In the genomic region with DNA sequence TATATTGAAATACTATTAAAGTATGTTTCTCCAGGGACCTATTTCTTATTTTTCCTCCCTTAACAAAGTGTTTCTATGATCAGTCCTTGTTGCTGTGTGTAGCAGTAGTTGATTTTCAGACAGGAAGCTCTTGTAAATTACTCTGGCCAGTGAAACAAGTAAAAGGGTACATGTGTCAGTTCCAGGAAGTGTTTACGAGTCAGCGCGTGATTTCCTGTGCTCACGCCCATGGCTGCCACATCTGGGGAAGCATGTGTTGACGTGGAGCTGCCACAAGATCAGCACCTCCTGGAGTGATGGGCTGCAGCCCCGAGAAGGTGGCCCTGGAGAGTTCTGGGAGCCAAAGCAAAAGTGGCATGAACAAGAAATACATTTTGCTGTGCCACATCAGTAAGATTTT, we compare ENCODE assay signal across 8 cellular contexts. TPM values are rescaled to one million over a fixed set of nuclear protein-coding genes. Genes with fewer than 3 reads are reported as not detected.
DNase-seq lines count a peak whose midpoint lies in the region; ATAC-seq and TF ChIP-seq lines count a peak whose summit lies in the region.

No MANE protein-coding gene starts in this region.

- no peaks in the 10 kb centered on the region for H3K27me3 Mint-ChIP-seq in CD4-positive, alpha-beta memory T cell
- H3K27me3 Mint-ChIP-seq in activated CD8-positive, alpha-beta T cell treated with anti-CD3 and anti-CD28 coated beads for 36 hours, result no peaks in the 10 kb centered on the region

- peak overlapping the region in 1 of 2 donors; percentile 34 for H3K4me3 ChIP-seq in CD4-positive, alpha-beta memory T cell (ENCODE audit: low read length in 2 of 2)
- no peak overlapping the region for H3K4me3 ChIP-seq in fibroblast of the aortic adventitia (ENCODE audit: low read depth, low read length)

- no peaks in the 10 kb centered on the region for H3K27me3 ChIP-seq in CD4-positive, alpha-beta memory T cell (ENCODE audit: insufficient read depth, low read length)

- peak; percentile 60 for ATAC-seq in HG03280 (IDR thresholded peaks at IDR 0.05; ENCODE audit: unreplicated experiment)
- peak; percentile 97 for ATAC-seq in activated CD8-positive, alpha-beta T cell treated with anti-CD3 and anti-CD28 coated beads for 36 hours
- ATAC-seq in GM21619 (IDR thresholded peaks at IDR 0.05; ENCODE audit: unreplicated experiment), result no peak

- H3K4me3 Mint-ChIP-seq in CD4-positive, alpha-beta memory T cell, result peak overlapping the region; percentile 61 to 85 (median 68)
- H3K4me3 Mint-ChIP-seq in activated CD8-positive, alpha-beta T cell treated with anti-CD3 and anti-CD28 coated beads for 36 hours, result peak overlapping the region; percentile 5

- H3K36me3 ChIP-seq in CD4-positive, alpha-beta memory T cell (ENCODE audit: insufficient read depth, low read length), result no peaks in the 10 kb centered on the region

- peaks cover 4 to 8% of the 10 kb centered on the region in 2 donors for H3K36me3 Mint-ChIP-seq in CD4-positive, alpha-beta memory T cell
- H3K36me3 Mint-ChIP-seq in activated CD8-positive, alpha-beta T cell treated with anti-CD3 and anti-CD28 coated beads for 36 hours (ENCODE audit: low read depth), result peaks cover 8% of the 10 kb centered on the region

- peak overlapping the region; percentile 88 to 96 (median 95) for H3K27ac Mint-ChIP-seq in CD4-positive, alpha-beta memory T cell
- H3K27ac Mint-ChIP-seq in activated CD8-positive, alpha-beta T cell treated with anti-CD3 and anti-CD28 coated beads for 36 hours, result peak overlapping the region; percentile 94

- peak; percentile 79 to 85 (median 83) for DNase-seq in CD4-positive, alpha-beta memory T cell
- peak; percentile 89 for DNase-seq in activated CD8-positive, alpha-beta T cell treated with anti-CD3 and anti-CD28 coated beads for 36 hours
- DNase-seq in fibroblast of the aortic adventitia (ENCODE audit: low read depth) (peak; percentile 9), cerebellum (ENCODE audit: low spot score) (no peak), NCI-H2029 treated with DMSO at 0.1 percent for 48 hours (lab: John Stamatoyannopoulos, UW) (no peak)
- DNase-seq in stimulated activated CD4-positive, alpha-beta T cell treated with anti-CD3 and anti-CD28 coated beads, Interleukin-2, amount 100 ng/mL, for 24 hours, result peak; percentile 63 to 66

- POLR2A ChIA-PET in CD4-positive, alpha-beta memory T cell (lab: Charles Lee; ENCODE audit: partially characterized antibody), result interaction anchor here (0.6 to 2.7 kb wide), 20 partner anchors 9 to 1169 kb away, joined by 3 to 25 read pairs (median 5); a partner anchor contains a TSS
- POLR2A ChIA-PET in activated CD8-positive, alpha-beta T cell treated with anti-CD3 and anti-CD28 coated beads for 36 hours (lab: Charles Lee), result interaction anchor here (0.8 to 2.7 kb wide), 4 partner anchors 11 to 112 kb away, joined by 3 to 12 read pairs (median 6); no protein-coding TSS in a partner anchor

- peaks cover 20 to 53% (median 31%) of the 10 kb centered on the region in 4 donors for H3K4me1 Mint-ChIP-seq in CD4-positive, alpha-beta memory T cell
- H3K4me1 Mint-ChIP-seq in activated CD8-positive, alpha-beta T cell treated with anti-CD3 and anti-CD28 coated beads for 36 hours (ENCODE audit: low read depth), result peaks cover 34% of the 10 kb centered on the region

- no peak for TF ChIP-seq CTCF in activated CD8-positive, alpha-beta T cell treated with anti-CD3 and anti-CD28 coated beads for 36 hours (IDR thresholded peaks at IDR 0.05)
- TF ChIP-seq CTCF in fibroblast of the aortic adventitia (IDR thresholded peaks at IDR 0.05; ENCODE audit: insufficient read depth, low read length), result no peak

- H3K9me3 ChIP-seq in CD4-positive, alpha-beta memory T cell (ENCODE audit: control insufficient read depth in 1 of 2, low read length in 2 of 2), result no peaks in the 10 kb centered on the region

- CTCF ChIA-PET in CD4-positive, alpha-beta memory T cell (lab: Charles Lee; ENCODE audit: partially characterized antibody), result interaction anchor here (1.3 to 3.8 kb wide), 9 partner anchors 9 to 73 kb away, joined by 3 to 20 read pairs (median 6); no protein-coding TSS in a partner anchor
- CTCF ChIA-PET in activated CD8-positive, alpha-beta T cell treated with anti-CD3 and anti-CD28 coated beads for 36 hours (lab: Charles Lee), result interaction anchor here (0.7 to 1.8 kb wide), 8 partner anchors 9 to 133 kb away, joined by 3 to 6 read pairs (median 3); no protein-coding TSS in a partner anchor

- H3K9me3 Mint-ChIP-seq in CD4-positive, alpha-beta memory T cell, result peaks cover 0 to 9% (median 2%) of the 10 kb centered on the region in 8 donors
- H3K9me3 Mint-ChIP-seq in activated CD8-positive, alpha-beta T cell treated with anti-CD3 and anti-CD28 coated beads for 36 hours, result peaks cover 12% of the 10 kb centered on the region

- H3K4me1 ChIP-seq in CD4-positive, alpha-beta memory T cell (ENCODE audit: insufficient read depth, low read length), result peaks cover 34% of the 10 kb centered on the region

- intact Hi-C loops in CD4-positive, alpha-beta memory T cell (cut with micrococcal nuclease), result loop anchor here (1.0 to 10.0 kb wide), 4 partner anchors 18 to 1170 kb away; a partner anchor contains a TSS
- intact Hi-C loops in activated CD8-positive, alpha-beta T cell treated with anti-CD3 and anti-CD28 coated beads for 36 hours (cut with micrococcal nuclease), result no loop called here

- H3K27ac ChIP-seq in CD4-positive, alpha-beta memory T cell (ENCODE audit: low read depth, low read length), result peak overlapping the region; percentile 45

RNA-seq across cellular contexts. Expression of a gene that starts 38.6 kb away (rescaled TPM):
- total RNA-seq in CD4-positive, alpha-beta memory T cell, result not detected
- not detected for polyA plus RNA-seq in CD4-positive, alpha-beta memory T cell
- total RNA-seq in activated CD8-positive, alpha-beta T cell treated with anti-CD3 and anti-CD28 coated beads for 36 hours, result not detected
- total RNA-seq in fibroblast of the aortic adventitia (ENCODE audit: low replicate concordance) (not detected in 2 replicates), cerebellum (not detected)

Comparison
In these comparisons a context has a peak if more than half of its experiments do, and no peak if none do; other contexts are left out.
1. DNase-seq: peak in CD4-positive, alpha-beta memory T cell (5 of 5), activated CD8-positive, alpha-beta T cell treated with anti-CD3 and anti-CD28 coated beads for 36 hours (single experiment), fibroblast of the aortic adventitia (single experiment) and stimulated activated CD4-positive, alpha-beta T cell treated with anti-CD3 and anti-CD28 coated beads, Interleukin-2, amount 100 ng/mL, for 24 hours (2 of 2); none in cerebellum (single experiment) and NCI-H2029 treated with DMSO at 0.1 percent for 48 hours (single experiment).